ENCODE assay signal across 8 cellular contexts in genomic region chr7:149496642-149497391, GRCh38. TPM values are rescaled to one million over a fixed set of nuclear protein-coding genes. Genes with fewer than 3 reads are reported as not detected.
A peak's percentile ranks its signal among the peaks of the same experiment; 100 is the strongest.
DNase-seq lines count a peak whose midpoint lies in the region; ATAC-seq and TF ChIP-seq lines count a peak whose summit lies in the region.

No MANE protein-coding gene starts in this region.

- H3K27me3 ChIP-seq in KMS-11 (ENCODE audit: insufficient read depth, low read depth): no peaks in the 10 kb centered on the region

- TF ChIP-seq CTCF in KMS-11 (conservative IDR thresholded peaks at IDR 0.05; ENCODE audit: low read depth, low read length): no peak

- H3K79me2 ChIP-seq in KMS-11 (ENCODE audit: insufficient read depth, low read depth): peaks cover 22% of the 10 kb centered on the region

- no peaks in the 10 kb centered on the region for H4K20me1 ChIP-seq in KMS-11 (ENCODE audit: insufficient read depth)

- peak overlapping the region; percentile 5; the same call in 1 of the 2 replicates for H3K27ac ChIP-seq in KMS-11

- peak overlapping the region; percentile 95 for H3K4me2 ChIP-seq in KMS-11

- H3K9ac ChIP-seq in KMS-11: peak overlapping the region; percentile 70

- ATAC-seq in GM21717 (IDR thresholded peaks at IDR 0.05; ENCODE audit: unreplicated experiment): peak; percentile 28

- H3K36me3 ChIP-seq in KMS-11 (ENCODE audit: insufficient read depth): no peaks in the 10 kb centered on the region

- peak; percentile 53 for DNase-seq in EH (ENCODE audit: low read depth)
- peak; percentile 38 to 39 for DNase-seq in activated CD4-positive, alpha-beta T cell treated with anti-CD3 and anti-CD28 coated beads, Interleukin-2, amount 50 U/mL, for 4 hours
- DNase-seq in effector CD4-positive, alpha-beta T cell: peak; percentile 46
- peak; percentile 90 for DNase-seq in mesenteric fat pad (ENCODE audit: low spot score)
- peak; percentile 23 to 29 for DNase-seq in stimulated activated CD8-positive, alpha-beta memory T cell treated with anti-CD3 and anti-CD28 coated beads, Interleukin-7, amount 100 ng/mL, for 48 hours (ENCODE audit: extremely low read depth in 1 of 2, low read depth in 1 of 2)
- DNase-seq in 8988T: no peak

- no peak overlapping the region for H3K4me3 ChIP-seq in KMS-11 (IDR thresholded peaks at IDR 0.05; ENCODE audit: insufficient read depth, low read depth, low read length)

- peaks cover 22% of the 10 kb centered on the region for H3K4me1 ChIP-seq in KMS-11 (ENCODE audit: low read depth, poor library complexity, severe bottlenecking)

- H2AFZ ChIP-seq in KMS-11 (ENCODE audit: low read depth): peak overlapping the region; percentile 48; the same call in 1 of the 2 replicates

RNA-seq across cellular contexts. Expression of gene ZNF746, which starts 0.8 kb away (rescaled TPM):
- 19.9 TPM for total RNA-seq in mesenteric fat pad

RNA-seq across cellular contexts. Expression of gene ZNF777, which starts 36.0 kb away (rescaled TPM):
- total RNA-seq in mesenteric fat pad: 9.2 TPM
